ENCODE assay signal across 1 cellular context in the genomic region with DNA sequence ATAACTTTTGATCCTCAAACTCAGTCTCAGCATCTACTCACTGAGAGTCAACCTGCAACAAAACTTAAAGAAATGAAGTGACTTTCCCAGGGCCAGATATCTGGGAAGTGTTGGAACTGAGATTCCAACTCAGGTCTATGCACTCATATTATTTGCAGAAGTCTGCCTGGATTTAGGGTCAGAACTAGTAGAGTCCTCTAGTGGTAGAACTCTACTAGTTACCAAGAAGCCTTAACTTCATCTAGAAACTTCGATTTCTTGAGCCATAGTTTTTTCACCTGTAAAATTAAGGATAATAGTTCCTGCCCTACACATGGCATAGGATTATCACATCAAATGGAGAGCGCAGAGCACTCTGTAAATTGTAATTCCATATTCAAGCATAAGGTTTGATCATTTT.
TF ChIP-seq lines count a peak whose summit lies in the region.

No MANE protein-coding gene starts in this region.

TF ChIP-seq in H1, 55 proteins besides CTCF, POLR2A, EP300 and RAD21:
- TF ChIP-seq, protein P1, sequence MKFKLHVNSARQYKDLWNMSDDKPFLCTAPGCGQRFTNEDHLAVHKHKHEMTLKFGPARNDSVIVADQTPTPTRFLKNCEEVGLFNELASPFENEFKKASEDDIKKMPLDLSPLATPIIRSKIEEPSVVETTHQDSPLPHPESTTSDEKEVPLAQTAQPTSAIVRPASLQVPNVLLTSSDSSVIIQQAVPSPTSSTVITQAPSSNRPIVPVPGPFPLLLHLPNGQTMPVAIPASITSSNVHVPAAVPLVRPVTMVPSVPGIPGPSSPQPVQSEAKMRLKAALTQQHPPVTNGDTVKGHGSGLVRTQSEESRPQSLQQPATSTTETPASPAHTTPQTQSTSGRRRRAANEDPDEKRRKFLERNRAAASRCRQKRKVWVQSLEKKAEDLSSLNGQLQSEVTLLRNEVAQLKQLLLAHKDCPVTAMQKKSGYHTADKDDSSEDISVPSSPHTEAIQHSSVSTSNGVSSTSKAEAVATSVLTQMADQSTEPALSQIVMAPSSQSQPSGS (IDR thresholded peaks at IDR 0.05; ENCODE audit: low read length): no peak
TF ChIP-seq in H1: peak in this region for 0.
